ENCODE assay signal across 8 cellular contexts in the genomic region with DNA sequence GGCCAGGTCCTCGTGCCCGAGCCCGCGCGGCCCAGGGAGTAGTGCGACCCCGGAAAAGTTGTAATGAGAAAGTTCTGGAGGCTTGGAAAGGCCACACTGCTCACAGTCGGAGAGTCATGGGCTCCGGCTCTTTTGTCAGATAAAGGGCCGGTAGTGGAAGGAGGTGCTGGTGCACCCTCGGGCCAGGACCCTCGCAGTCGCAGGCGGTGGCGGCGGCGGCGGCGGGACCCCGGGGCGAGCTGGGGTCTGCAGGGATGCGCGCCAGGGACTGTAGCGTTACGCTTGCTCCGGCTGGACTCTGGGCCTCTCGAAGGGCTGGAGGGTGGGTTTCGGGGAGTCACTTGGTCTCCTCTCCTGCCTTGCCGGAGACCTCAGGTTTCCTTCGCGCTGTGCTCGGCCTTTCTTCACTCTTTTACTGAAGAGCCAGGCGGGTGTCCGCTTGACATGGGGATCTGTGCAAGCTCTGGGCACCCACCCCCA. TPM values are rescaled to one million over a fixed set of nuclear protein-coding genes. Genes with fewer than 3 reads are reported as not detected.
A peak's percentile ranks its signal among the peaks of the same experiment; 100 is the strongest.
DNase-seq lines count a peak whose midpoint lies in the region; ATAC-seq and TF ChIP-seq lines count a peak whose summit lies in the region.

No MANE protein-coding gene starts in this region.

- H3K4me3 Mint-ChIP-seq in activated CD4-positive, alpha-beta memory T cell treated with anti-CD3 and anti-CD28 coated beads, Interleukin-2, amount 10 ng/mL, durations not matched to agents 7 days and 5 days, result peak overlapping the region; percentile 83
- H3K4me3 Mint-ChIP-seq in activated CD4-positive, alpha-beta memory T cell treated with anti-CD3 and anti-CD28 coated beads for 36 hours, result no peak overlapping the region

- H3K36me3 ChIP-seq in mammary epithelial cell (ENCODE audit: insufficient read depth, low read length) (no peaks in the 10 kb centered on the region), lung (ENCODE audit: control insufficient read depth in 2 of 2, insufficient read depth in 2 of 2, low read length in 2 of 2) (no peaks in the 10 kb centered on the region), tibial artery (no peaks in the 10 kb centered on the region)

- intact Hi-C loops in activated CD4-positive, alpha-beta memory T cell treated with anti-CD3 and anti-CD28 coated beads for 36 hours (cut with micrococcal nuclease), result no loop called here
- intact Hi-C loops in mammary epithelial cell (cut with micrococcal nuclease) (no loop called here), tibial artery (cut with DNase I; ENCODE audit: low total_unique reads) (loop anchor here (10.0 kb wide), 1 partner anchor 586 kb away; the partner anchor contains the start of genes NMRK1 and OSTF1)

- H3K36me3 Mint-ChIP-seq in activated CD4-positive, alpha-beta memory T cell treated with anti-CD3 and anti-CD28 coated beads, Interleukin-2, amount 10 ng/mL, durations not matched to agents 7 days and 5 days (ENCODE audit: low read depth), result peaks cover 5% of the 10 kb centered on the region
- no peaks in the 10 kb centered on the region for H3K36me3 Mint-ChIP-seq in activated CD4-positive, alpha-beta memory T cell treated with anti-CD3 and anti-CD28 coated beads for 36 hours

- H4K20me1 ChIP-seq in mammary epithelial cell (ENCODE audit: insufficient read depth, low read length), result no peaks in the 10 kb centered on the region

- H3K9me3 ChIP-seq in mammary epithelial cell (replicated peaks; ENCODE audit: insufficient read depth, low read length), result no peaks in the 10 kb centered on the region
- H3K9me3 ChIP-seq in lung (ENCODE audit: control insufficient read depth in 2 of 2, insufficient read depth in 1 of 2, low read length in 1 of 2), result no peaks in the 10 kb centered on the region
- H3K9me3 ChIP-seq in tibial artery, result no peaks in the 10 kb centered on the region

- POLR2A ChIA-PET in activated CD4-positive, alpha-beta memory T cell treated with anti-CD3 and anti-CD28 coated beads, Interleukin-2, amount 10 ng/mL, durations not matched to agents 7 days and 5 days (lab: Charles Lee), result no interaction called here
- POLR2A ChIA-PET in activated CD4-positive, alpha-beta memory T cell treated with anti-CD3 and anti-CD28 coated beads for 36 hours (lab: Charles Lee), result no interaction called here

- CTCF ChIA-PET in activated CD4-positive, alpha-beta memory T cell treated with anti-CD3 and anti-CD28 coated beads, Interleukin-2, amount 10 ng/mL, durations not matched to agents 7 days and 5 days (lab: Charles Lee), result no interaction called here
- CTCF ChIA-PET in activated CD4-positive, alpha-beta memory T cell treated with anti-CD3 and anti-CD28 coated beads for 36 hours (lab: Charles Lee), result no interaction called here
- CTCF ChIA-PET in mammary epithelial cell (lab: Charles Lee; ENCODE audit: low non-redundant PET), result no interaction called here

- peaks cover 19% of the 10 kb centered on the region for H3K4me1 ChIP-seq in mammary epithelial cell (ENCODE audit: insufficient read depth, low read length)
- H3K4me1 ChIP-seq in lung (ENCODE audit: control insufficient read depth in 2 of 2, insufficient read depth in 2 of 2, low read length in 2 of 2), result peaks cover 0 to 21% of the 10 kb centered on the region in 2 donors
- H3K4me1 ChIP-seq in tibial artery, result peaks cover 0 to 29% (median 19%) of the 10 kb centered on the region in 4 donors

- ATAC-seq in lung (ENCODE audit: insufficient read depth, low FRiP score), result no peak
- ATAC-seq in HG03095 (IDR thresholded peaks at IDR 0.05; ENCODE audit: unreplicated experiment), result no peak

- no peak overlapping the region for H3K27ac Mint-ChIP-seq in activated CD4-positive, alpha-beta memory T cell treated with anti-CD3 and anti-CD28 coated beads, Interleukin-2, amount 10 ng/mL, durations not matched to agents 7 days and 5 days
- no peak overlapping the region for H3K27ac Mint-ChIP-seq in activated CD4-positive, alpha-beta memory T cell treated with anti-CD3 and anti-CD28 coated beads for 36 hours

- no peaks in the 10 kb centered on the region for H3K79me2 ChIP-seq in mammary epithelial cell (ENCODE audit: insufficient read depth, low read length)

- no TSS peak for BruUV-seq in mammary epithelial cell (replicated peaks; lab: Mats Ljungman, UMichigan)

- TF ChIP-seq CTCF in mammary epithelial cell (conservative IDR thresholded peaks at IDR 0.05 in 1 of 2, IDR thresholded peaks at IDR 0.05 in 1 of 2; ENCODE audit: extremely low read depth in 1 of 2, insufficient read depth in 1 of 2, low read depth in 1 of 2, low read length in 2 of 2) (no peak), lung (IDR thresholded peaks at IDR 0.05; ENCODE audit: control extremely low read depth, extremely low read depth) (no peak), tibial artery (IDR thresholded peaks at IDR 0.05) (no peak)

- no peak for DNase-seq in activated CD4-positive, alpha-beta memory T cell treated with anti-CD3 and anti-CD28 coated beads, Interleukin-2, amount 10 ng/mL, durations not matched to agents 7 days and 5 days
- DNase-seq in activated CD4-positive, alpha-beta memory T cell treated with anti-CD3 and anti-CD28 coated beads for 36 hours, result no peak
- DNase-seq in mammary epithelial cell (no peak), lung (ENCODE audit: low spot score) (no peak), tibial artery (no peak), NCI-H774 (lab: John Stamatoyannopoulos, UW) (no peak)
- no peak for DNase-seq in activated CD4-positive, CD25-positive, alpha-beta regulatory T cell treated with anti-CD3 and anti-CD28 coated beads, Interleukin-2, amount 50 U/mL, for 72 hours

- H3K27me3 Mint-ChIP-seq in activated CD4-positive, alpha-beta memory T cell treated with anti-CD3 and anti-CD28 coated beads, Interleukin-2, amount 10 ng/mL, durations not matched to agents 7 days and 5 days, result peaks cover 55% of the 10 kb centered on the region
- peaks cover 41% of the 10 kb centered on the region for H3K27me3 Mint-ChIP-seq in activated CD4-positive, alpha-beta memory T cell treated with anti-CD3 and anti-CD28 coated beads for 36 hours

- H2AFZ ChIP-seq in mammary epithelial cell (ENCODE audit: low read depth, low read length), result peak overlapping the region; percentile 97

- H3K27ac ChIP-seq in mammary epithelial cell (ENCODE audit: insufficient read depth, low read depth, low read length), result no peak overlapping the region
- no peak overlapping the region for H3K27ac ChIP-seq in lung (ENCODE audit: low read depth in 1 of 2, low read length in 1 of 2)
- peak overlapping the region in 1 of 2 donors; percentile 41 for H3K27ac ChIP-seq in tibial artery

- H3K4me2 ChIP-seq in mammary epithelial cell (ENCODE audit: insufficient read depth, low read depth, low read length), result peak overlapping the region; percentile 95

- no peaks in the 10 kb centered on the region for H3K9me3 Mint-ChIP-seq in activated CD4-positive, alpha-beta memory T cell treated with anti-CD3 and anti-CD28 coated beads, Interleukin-2, amount 10 ng/mL, durations not matched to agents 7 days and 5 days
- no peaks in the 10 kb centered on the region for H3K9me3 Mint-ChIP-seq in activated CD4-positive, alpha-beta memory T cell treated with anti-CD3 and anti-CD28 coated beads for 36 hours

- H3K9ac ChIP-seq in mammary epithelial cell (ENCODE audit: insufficient read depth, low read length), result no peak overlapping the region

- dilution Hi-C loops in mammary epithelial cell (cut with HindIII; ENCODE audit: low sequenced_read_pairs), result no loop called here

- 0% methylated on average over 5 of the region's 34 CpGs for WGBS in mammary epithelial cell (ENCODE audit: low coverage, missing lambda C conversion rate)
- 0 to 1% methylated on average over 30 to 34 of the region's 34 CpGs for WGBS in lung, 2 donors

- in situ Hi-C loops in mammary epithelial cell (cut with MboI; ENCODE audit: low sequenced_read_pairs in 2 of 2), result no loop called here

- peaks cover 29% of the 10 kb centered on the region for H3K4me1 Mint-ChIP-seq in activated CD4-positive, alpha-beta memory T cell treated with anti-CD3 and anti-CD28 coated beads, Interleukin-2, amount 10 ng/mL, durations not matched to agents 7 days and 5 days
- peaks cover 23% of the 10 kb centered on the region for H3K4me1 Mint-ChIP-seq in activated CD4-positive, alpha-beta memory T cell treated with anti-CD3 and anti-CD28 coated beads for 36 hours (ENCODE audit: low read depth)

- H3K4me3 ChIP-seq in mammary epithelial cell (replicated peaks in 1 of 3; ENCODE audit: insufficient read depth in 1 of 3, low read depth in 2 of 3, low read length in 3 of 3), result peak overlapping the region; percentile 60 to 69 (median 65)
- H3K4me3 ChIP-seq in lung, result peak overlapping the region; percentile 36
- peak overlapping the region; percentile 56 to 64 for H3K4me3 ChIP-seq in tibial artery

- peaks cover 19% of the 10 kb centered on the region for H3K27me3 ChIP-seq in mammary epithelial cell (ENCODE audit: insufficient read depth, low read length)
- peaks cover 3% of the 10 kb centered on the region for H3K27me3 ChIP-seq in lung (ENCODE audit: control insufficient read depth, insufficient read depth)
- H3K27me3 ChIP-seq in tibial artery, result peaks cover 0 to 28% of the 10 kb centered on the region in 2 donors

RNA-seq across cellular contexts. Expression of gene RORB, which starts 1.5 kb away (rescaled TPM):
- total RNA-seq in activated CD4-positive, alpha-beta memory T cell treated with anti-CD3 and anti-CD28 coated beads, Interleukin-2, amount 10 ng/mL, durations not matched to agents 7 days and 5 days, result under 1 TPM; 0.13 to 0.18 TPM
- total RNA-seq in activated CD4-positive, alpha-beta memory T cell treated with anti-CD3 and anti-CD28 coated beads for 36 hours, result under 1 TPM; 0.02 to 0.07 TPM
- total RNA-seq in mammary epithelial cell (under 1 TPM; 0.17 to 0.19 TPM), lung (1 to 10 TPM in 1 of 2 donors, under 1 TPM in 1; 0.40 to 3.9 TPM)
- polyA plus RNA-seq in mammary epithelial cell (0.05 TPM), lung (1 to 10 TPM; 1.1 TPM)
- polyA minus RNA-seq in mammary epithelial cell, result not detected
